Comparison of ENCODE assay signal across 8 cellular contexts in the genomic region with DNA sequence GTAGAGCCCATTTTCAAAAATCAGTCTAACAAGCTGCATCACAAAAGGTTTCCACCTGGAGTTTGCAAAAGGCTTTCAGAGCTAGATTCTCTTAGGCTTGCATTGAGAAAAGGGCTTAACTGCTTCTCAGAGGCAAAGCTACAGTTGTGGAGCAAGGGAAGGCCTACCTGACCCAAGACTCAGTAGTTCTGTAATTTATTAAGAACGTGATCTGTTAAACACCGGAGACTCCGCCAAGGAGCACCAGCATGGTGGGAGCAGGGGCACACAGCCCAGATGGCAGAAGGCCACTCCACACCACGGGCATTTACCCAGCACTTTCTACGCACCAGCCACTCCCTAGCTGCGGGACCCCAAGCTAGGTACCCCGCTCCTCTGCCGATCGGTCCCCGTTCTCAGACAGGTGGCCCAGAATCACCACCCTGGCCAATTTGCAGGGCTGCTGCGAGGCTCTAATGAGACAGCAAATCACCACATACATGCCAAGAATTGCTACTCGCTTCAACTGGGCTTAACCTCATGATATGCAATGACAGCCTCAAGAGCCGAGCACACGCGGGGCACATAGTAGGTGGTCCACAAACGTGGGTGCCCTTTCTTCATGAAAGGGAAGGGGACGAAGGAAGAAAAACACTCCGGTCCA. TPM values are rescaled to one million over a fixed set of nuclear protein-coding genes. Genes with fewer than 3 reads are reported as not detected.
DNase-seq lines count a peak whose midpoint lies in the region; ATAC-seq lines count a peak whose summit lies in the region.

No MANE protein-coding gene starts in this region.

- no peaks in the 10 kb centered on the region for H3K27me3 Mint-ChIP-seq in stimulated activated naive CD8-positive, alpha-beta T cell treated with anti-CD3 and anti-CD28 coated beads, Interleukin-15, Interleukin-2, amounts not matched to agents 100 ng/mL and 50 ng/mL, for 24 hours
- no peaks in the 10 kb centered on the region for H3K27me3 Mint-ChIP-seq in activated T-cell treated with anti-CD3 and anti-CD28 coated beads, Interleukin-2, amount 50 U/mL, for 72 hours (ENCODE audit: low read depth)

- no peaks in the 10 kb centered on the region for H3K36me3 ChIP-seq in skeletal muscle tissue (ENCODE audit: control insufficient read depth in 3 of 3, insufficient read depth in 3 of 3, low read length in 3 of 3)

- peak overlapping the region; percentile 34 for H3K27ac Mint-ChIP-seq in stimulated activated naive CD8-positive, alpha-beta T cell treated with anti-CD3 and anti-CD28 coated beads, Interleukin-15, Interleukin-2, amounts not matched to agents 100 ng/mL and 50 ng/mL, for 24 hours
- no peak overlapping the region for H3K27ac Mint-ChIP-seq in activated T-cell treated with anti-CD3 and anti-CD28 coated beads, Interleukin-2, amount 50 U/mL, for 72 hours

- no peak for DNase-seq in stimulated activated naive CD8-positive, alpha-beta T cell treated with anti-CD3 and anti-CD28 coated beads, Interleukin-15, Interleukin-2, amounts not matched to agents 100 U/mL and 50 U/mL, for 24 hours
- DNase-seq in activated T-cell treated with anti-CD3 and anti-CD28 coated beads, Interleukin-2, amount 50 U/mL, for 72 hours = peak in 1 of 2 donors; percentile 14
- peak in 1 of 3 donors; percentile 63 for DNase-seq in right cardiac atrium
- DNase-seq in KG1 (lab: John Stamatoyannopoulos, UW) = no peak

- no peaks in the 10 kb centered on the region for H3K36me3 Mint-ChIP-seq in stimulated activated naive CD8-positive, alpha-beta T cell treated with anti-CD3 and anti-CD28 coated beads, Interleukin-15, Interleukin-2, amounts not matched to agents 100 ng/mL and 50 ng/mL, for 24 hours (ENCODE audit: low read depth)
- H3K36me3 Mint-ChIP-seq in activated T-cell treated with anti-CD3 and anti-CD28 coated beads, Interleukin-2, amount 50 U/mL, for 72 hours (ENCODE audit: insufficient read depth in 2 of 2) = peaks cover 0 to 3% of the 10 kb centered on the region in 2 donors

- peak overlapping the region; percentile 87 for H3K4me3 Mint-ChIP-seq in stimulated activated naive CD8-positive, alpha-beta T cell treated with anti-CD3 and anti-CD28 coated beads, Interleukin-15, Interleukin-2, amounts not matched to agents 100 ng/mL and 50 ng/mL, for 24 hours
- H3K4me3 Mint-ChIP-seq in activated T-cell treated with anti-CD3 and anti-CD28 coated beads, Interleukin-2, amount 50 U/mL, for 72 hours = peak overlapping the region; percentile 94 to 95

- H3K4me3 ChIP-seq in right cardiac atrium (ENCODE audit: low read length) (peak overlapping the region; percentile 80), skeletal muscle tissue (ENCODE audit: low read length in 3 of 3) (peak overlapping the region; percentile 78 to 81 (median 80))

- peak overlapping the region; percentile 65 to 86 (median 81) for H3K9ac ChIP-seq in skeletal muscle tissue (ENCODE audit: low read depth in 1 of 3, low read length in 3 of 3)

- H3K27me3 ChIP-seq in right cardiac atrium (ENCODE audit: control insufficient read depth, insufficient read depth) (no peaks in the 10 kb centered on the region), skeletal muscle tissue (ENCODE audit: control insufficient read depth in 3 of 3, insufficient read depth in 3 of 3, low read length in 3 of 3) (no peaks in the 10 kb centered on the region)

- peaks cover 7% of the 10 kb centered on the region for H3K4me1 ChIP-seq in right cardiac atrium (ENCODE audit: control insufficient read depth, insufficient read depth, low read length)
- peaks cover 23 to 39% (median 26%) of the 10 kb centered on the region in 3 donors for H3K4me1 ChIP-seq in skeletal muscle tissue (ENCODE audit: control insufficient read depth in 3 of 3, insufficient read depth in 3 of 3, low read length in 3 of 3)

- H3K9me3 Mint-ChIP-seq in stimulated activated naive CD8-positive, alpha-beta T cell treated with anti-CD3 and anti-CD28 coated beads, Interleukin-15, Interleukin-2, amounts not matched to agents 100 ng/mL and 50 ng/mL, for 24 hours = no peaks in the 10 kb centered on the region
- no peaks in the 10 kb centered on the region for H3K9me3 Mint-ChIP-seq in activated T-cell treated with anti-CD3 and anti-CD28 coated beads, Interleukin-2, amount 50 U/mL, for 72 hours

- H3K4me1 Mint-ChIP-seq in stimulated activated naive CD8-positive, alpha-beta T cell treated with anti-CD3 and anti-CD28 coated beads, Interleukin-15, Interleukin-2, amounts not matched to agents 100 ng/mL and 50 ng/mL, for 24 hours (ENCODE audit: low read depth) = peaks cover 46% of the 10 kb centered on the region
- peaks cover 34% of the 10 kb centered on the region for H3K4me1 Mint-ChIP-seq in activated T-cell treated with anti-CD3 and anti-CD28 coated beads, Interleukin-2, amount 50 U/mL, for 72 hours (ENCODE audit: low read depth)

- no peak for ATAC-seq in stimulated activated naive CD8-positive, alpha-beta T cell treated with anti-CD3 and anti-CD28 coated beads, Interleukin-15, Interleukin-2, amounts not matched to agents 100 U/mL and 50 U/mL, for 24 hours
- ATAC-seq in activated T-cell treated with anti-CD3 and anti-CD28 coated beads, Interleukin-2, amount 50 U/mL, for 72 hours (replicated peaks in 1 of 2) = no peak
- peak in 1 of 2 donors; percentile 0 for ATAC-seq in right cardiac atrium
- no peak for ATAC-seq in GM18867 (IDR thresholded peaks at IDR 0.05; ENCODE audit: unreplicated experiment)
- no peak for ATAC-seq in HG03175 (IDR thresholded peaks at IDR 0.05; ENCODE audit: unreplicated experiment)

- H3K27ac ChIP-seq in right cardiac atrium (ENCODE audit: low read length) = peak overlapping the region; percentile 25
- no peak overlapping the region for H3K27ac ChIP-seq in skeletal muscle tissue (ENCODE audit: low read depth, low read length)

- intact Hi-C loops in right cardiac atrium (cut with DNase I) = loop anchor here (5.0 to 10.0 kb wide), 5 partner anchors 79 to 162 kb away; no protein-coding TSS in a partner anchor

- H3K9me3 ChIP-seq in right cardiac atrium (ENCODE audit: control insufficient read depth, low read length) (no peaks in the 10 kb centered on the region), skeletal muscle tissue (ENCODE audit: control insufficient read depth in 3 of 3, low read length in 3 of 3) (no peaks in the 10 kb centered on the region)

- 34% methylated on average over 18 of the region's 18 CpGs for WGBS in right cardiac atrium

RNA-seq across cellular contexts. Expression of a gene that starts 1.5 kb away (rescaled TPM):
- total RNA-seq in activated T-cell treated with anti-CD3 and anti-CD28 coated beads, Interleukin-2, amount 50 U/mL, for 72 hours = 10 to 100 TPM; 53.4 to 61.8 TPM
- total RNA-seq in right cardiac atrium (100 to 1,000 TPM; 113 to 135 (median 129) TPM), skeletal muscle tissue (4.7 TPM)
- polyA plus RNA-seq in right cardiac atrium = 78.2 TPM
